ENCODE assay signal across 8 cellular contexts in genomic region chr4:15231265-15232091, GRCh38.
DNase-seq lines count a peak whose midpoint lies in the region; ATAC-seq and TF ChIP-seq lines count a peak whose summit lies in the region.

No MANE protein-coding gene starts in this region.

- peaks cover 0 to 2% (median 0%) of the 10 kb centered on the region in 5 experiments for H3K9me3 Mint-ChIP-seq in brain

- TF ChIP-seq CTCF in brain (conservative IDR thresholded peaks at IDR 0.05) = peak; percentile 82 to 83

- peaks cover 35% of the 10 kb centered on the region for H3K4me1 Mint-ChIP-seq in brain

- ATAC-seq in HG02678 (IDR thresholded peaks at IDR 0.05; ENCODE audit: unreplicated experiment) = peak; percentile 83

- H3K36me3 Mint-ChIP-seq in brain = no peaks in the 10 kb centered on the region

- H3K27ac Mint-ChIP-seq in brain = peak overlapping the region in 2 of 5 experiments; percentile 72 to 88

- peak; percentile 6 for DNase-seq in NCI-H2171 treated with DMSO at 0.1 percent for 48 hours (lab: John Stamatoyannopoulos, UW)
- DNase-seq in NCI-H2171 (lab: John Stamatoyannopoulos, UW) = no peak
- peak; percentile 49 for DNase-seq in NCI-H146 treated with DMSO at 0.1 percent for 48 hours (lab: John Stamatoyannopoulos, UW; ENCODE audit: unreplicated experiment)
- peak; percentile 58 for DNase-seq in UCSD-AML1 (lab: John Stamatoyannopoulos, UW; ENCODE audit: unreplicated experiment)
- peak; percentile 79 for DNase-seq in iPS-NIHi7 (ENCODE audit: extremely low spot score)
- peak; percentile 37 to 42 for DNase-seq in stimulated activated CD4-positive, alpha-beta T cell treated with anti-CD3 and anti-CD28 coated beads, Interleukin-15, amount 100 ng/mL, for 1 hour (ENCODE audit: low read depth in 1 of 2, low spot score in 1 of 2)

- no peaks in the 10 kb centered on the region for H3K27me3 Mint-ChIP-seq in brain

- peak overlapping the region in 1 of 5 experiments; percentile 30 for H3K4me3 Mint-ChIP-seq in brain
